ENCODE assay signal across 19 cellular contexts in the genomic region with DNA sequence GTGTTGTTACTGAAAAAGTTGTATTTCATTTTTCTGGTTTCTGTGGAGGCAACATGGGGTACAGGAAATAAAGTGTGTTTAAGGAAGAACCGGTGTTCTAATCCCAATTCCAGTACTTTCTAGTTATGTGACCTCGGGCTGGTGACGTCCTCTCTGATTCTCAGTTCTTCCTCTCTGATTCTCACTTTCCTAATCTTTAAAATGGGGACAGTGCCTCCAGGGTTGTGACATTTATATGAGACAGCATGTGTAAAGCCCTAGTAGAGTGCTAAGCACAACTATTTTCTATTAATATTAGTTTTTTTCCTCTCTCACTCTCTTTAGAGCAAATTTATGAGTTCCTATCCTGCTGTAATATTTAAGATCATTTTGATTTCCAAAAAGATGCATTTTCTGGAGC. TPM values are rescaled to one million over a fixed set of nuclear protein-coding genes. Genes with fewer than 3 reads are reported as not detected.
DNase-seq lines count a peak whose midpoint lies in the region; ATAC-seq, FAIRE-seq and TF ChIP-seq lines count a peak whose summit lies in the region.
"Had no signal": no experiment of that assay in that cellular context is flagged by ENCODE, and none has a peak within 500 bp of the region (broad histone marks: within the 10 kb centered on the region; RNA-seq: fewer than 3 reads in every experiment).

No MANE protein-coding gene starts in this region.

- in situ Hi-C loops in K562 (cut with MboI) = no loop called here

- H3K4me1 ChIP-seq in K562 (replicated peaks in 1 of 2; ENCODE audit: control insufficient read depth in 2 of 2, insufficient read depth in 2 of 2, low read length in 2 of 2) (peaks cover 8 to 12% of the 10 kb centered on the region in 2 experiments; a peak in 4 of 5 replicates), smooth muscle cell (ENCODE audit: low read depth) (peaks cover 8% of the 10 kb centered on the region)

- H3K27ac Mint-ChIP-seq in natural killer cell = no peak overlapping the region
- H3K27ac Mint-ChIP-seq in natural killer cell treated with Interleukin-12 subunit alpha and Interleukin-12 subunit beta and Interleukin-15 and Interleukin-18, amount 100 ng/mL, for 72 hours = no peak overlapping the region
- H3K27ac Mint-ChIP-seq: CD4-positive, alpha-beta memory T cell; HFFc6 had no signal

- H3K9me3 ChIP-seq in K562 (replicated peaks; ENCODE audit: control insufficient read depth, insufficient read depth, low read depth, low read length) (no peaks in the 10 kb centered on the region), smooth muscle cell (replicated peaks; ENCODE audit: low read depth) (no peaks in the 10 kb centered on the region)

- H4K20me1 ChIP-seq in K562 (replicated peaks; ENCODE audit: control insufficient read depth, insufficient read depth, low read length) (no peaks in the 10 kb centered on the region), smooth muscle cell (ENCODE audit: low read depth) (peaks cover 12% of the 10 kb centered on the region)

- H3K27ac ChIP-seq in K562 (ENCODE audit: extremely low read depth, low read depth, low read length) (no peak overlapping the region), smooth muscle cell (ENCODE audit: low read depth) (no peak overlapping the region)
- H3K27ac ChIP-seq: GM23248 had no signal

- no TSS peak for BruUV-seq in K562 (replicated peaks; lab: Mats Ljungman, UMichigan)

- TF ChIP-seq POLR2A in K562 (conservative IDR thresholded peaks at IDR 0.05) = no peak

- H3K36me3 ChIP-seq in K562 (ENCODE audit: control insufficient read depth, insufficient read depth, low read length) (no peaks in the 10 kb centered on the region; the same call in 2 of the 3 replicates), smooth muscle cell (ENCODE audit: low read depth) (no peaks in the 10 kb centered on the region)

- no peak for ATAC-seq in natural killer cell
- ATAC-seq in natural killer cell treated with Interleukin-12 subunit alpha and Interleukin-12 subunit beta and Interleukin-15 and Interleukin-18, amount 100 ng/mL, for 72 hours = no peak
- no peak for ATAC-seq in K562
- ATAC-seq in HG02610 (IDR thresholded peaks at IDR 0.05; ENCODE audit: unreplicated experiment) = no peak
- ATAC-seq: GM12878, HCT116 had no signal

- TF ChIP-seq CTCF in natural killer cell (IDR thresholded peaks at IDR 0.05) (no peak), K562 (IDR thresholded peaks at IDR 0.05 in 2 of 3, conservative IDR thresholded peaks at IDR 0.05 in 1 of 3; ENCODE audit: insufficient read depth in 2 of 3, low read depth in 1 of 3, low read length in 3 of 3) (no peak), smooth muscle cell (IDR thresholded peaks at IDR 0.05; ENCODE audit: borderline replicate concordance, insufficient read depth, poor library complexity, severe bottlenecking) (no peak)

- H2AFZ ChIP-seq in K562 (ENCODE audit: low read depth, low read length) (no peak overlapping the region), smooth muscle cell (ENCODE audit: low read depth) (no peak overlapping the region)
- H2AFZ ChIP-seq: GM23248 had no signal

- H3K27me3 Mint-ChIP-seq in natural killer cell (ENCODE audit: low read depth in 2 of 2) = peaks cover 0 to 7% of the 10 kb centered on the region in 2 donors
- peaks cover 5 to 8% of the 10 kb centered on the region in 2 donors for H3K27me3 Mint-ChIP-seq in natural killer cell treated with Interleukin-12 subunit alpha and Interleukin-12 subunit beta and Interleukin-15 and Interleukin-18, amount 100 ng/mL, for 72 hours

- peaks cover 16% of the 10 kb centered on the region; the same call in 2 of the 3 replicates for H3K79me2 ChIP-seq in K562 (ENCODE audit: control insufficient read depth, insufficient read depth, low read length)
- peaks cover 44% of the 10 kb centered on the region for H3K79me2 ChIP-seq in smooth muscle cell (ENCODE audit: low read depth)

- H3K9ac ChIP-seq in K562 (ENCODE audit: insufficient read depth in 1 of 2, low read depth in 2 of 2, low read length in 2 of 2) (no peak overlapping the region), smooth muscle cell (ENCODE audit: low read depth) (no peak overlapping the region)
- H3K9ac ChIP-seq: GM23248 had no signal

- TF ChIP-seq RAD21 in K562 (CRISPR knock-in tag; conservative IDR thresholded peaks at IDR 0.05 in 1 of 2, IDR thresholded peaks at IDR 0.05 in 1 of 2) = no peak

- FAIRE-seq in K562 (lab: Jason Lieb, UNC) = no peak
- FAIRE-seq: GM12878, GM19239, H1 had no signal

- no peaks in the 10 kb centered on the region for H3K36me3 Mint-ChIP-seq in natural killer cell
- no peaks in the 10 kb centered on the region for H3K36me3 Mint-ChIP-seq in natural killer cell treated with Interleukin-12 subunit alpha and Interleukin-12 subunit beta and Interleukin-15 and Interleukin-18, amount 100 ng/mL, for 72 hours

- no peak for TF ChIP-seq EP300 in K562 (IDR thresholded peaks at IDR 0.05; ENCODE audit: low read length)

- 50% methylated on average over 3 of the region's 3 CpGs for WGBS in K562 (ENCODE audit: insufficient coverage, low coverage, missing lambda C conversion rate)
- 93% methylated on average over 3 of the region's 3 CpGs for WGBS in smooth muscle cell (ENCODE audit: low lambda C conversion rate)

- H3K9me3 Mint-ChIP-seq in natural killer cell = no peaks in the 10 kb centered on the region
- no peaks in the 10 kb centered on the region for H3K9me3 Mint-ChIP-seq in natural killer cell treated with Interleukin-12 subunit alpha and Interleukin-12 subunit beta and Interleukin-15 and Interleukin-18, amount 100 ng/mL, for 72 hours
- H3K9me3 Mint-ChIP-seq: CD4-positive, alpha-beta memory T cell; HFFc6 had no signal

- no peak for DNase-seq in natural killer cell
- no peak for DNase-seq in natural killer cell treated with Interleukin-12 subunit alpha and Interleukin-12 subunit beta and Interleukin-15 and Interleukin-18, amount 100 ng/mL, for 72 hours (ENCODE audit: low spot score)
- DNase-seq in K562 (ENCODE audit: extremely low read depth in 1 of 4, low spot score in 3 of 4) = no peak
- no peak for DNase-seq in smooth muscle cell (lab: John Stamatoyannopoulos, UW; ENCODE audit: unreplicated experiment)
- no peak for DNase-seq in HEK293T (ENCODE audit: extremely low spot score)
- DNase-seq: C1 segment of cervical spinal cord; CD4-positive, alpha-beta memory T cell; COR-L47; DMS153; EL; GDM1; GM23248; H7; HFFc6 had no signal

- no peaks in the 10 kb centered on the region for H3K27me3 ChIP-seq in K562 (ENCODE audit: control insufficient read depth in 2 of 2, insufficient read depth in 2 of 2, low read length in 2 of 2)
- no peaks in the 10 kb centered on the region for H3K27me3 ChIP-seq in smooth muscle cell (ENCODE audit: low read depth)

- peaks cover 8 to 24% of the 10 kb centered on the region in 2 donors for H3K4me1 Mint-ChIP-seq in natural killer cell
- H3K4me1 Mint-ChIP-seq in natural killer cell treated with Interleukin-12 subunit alpha and Interleukin-12 subunit beta and Interleukin-15 and Interleukin-18, amount 100 ng/mL, for 72 hours (ENCODE audit: low read depth in 2 of 2) = peaks cover 7 to 15% of the 10 kb centered on the region in 2 donors

- CTCF ChIA-PET in K562 (lab: Yijun Ruan, JAX; ENCODE audit: low intra/inter-chr PET ratio) (no interaction called here), HEK293T (lab: Yijun Ruan, JAX) (no interaction called here)

- intact Hi-C loops in natural killer cell (cut with micrococcal nuclease) (loop anchor here (10.0 kb wide), 1 partner anchor 841 kb away; no protein-coding TSS in a partner anchor), K562 (cut with micrococcal nuclease) (no loop called here)

- H3F3A ChIP-seq in smooth muscle cell (ENCODE audit: low read depth) = peaks cover 7% of the 10 kb centered on the region

- no peaks in the 10 kb centered on the region for H3K9me1 ChIP-seq in K562 (ENCODE audit: control insufficient read depth, insufficient read depth, low read length)

- no peak overlapping the region for H3K4me3 ChIP-seq in K562
- H3K4me3 ChIP-seq in smooth muscle cell = no peak overlapping the region
- H3K4me3 ChIP-seq: GM12878, GM23248 had no signal

- H3K4me2 ChIP-seq in K562 (ENCODE audit: insufficient read depth, low read length) = no peak overlapping the region
- peak overlapping the region; percentile 100 for H3K4me2 ChIP-seq in smooth muscle cell

- POLR2A ChIA-PET in K562 (lab: Yijun Ruan, JAX) = no interaction called here
- POLR2A ChIA-PET in HEK293T (lab: Yijun Ruan, JAX) = no interaction called here

- peak overlapping the region; percentile 21 for H3K4me3 Mint-ChIP-seq in natural killer cell
- H3K4me3 Mint-ChIP-seq in natural killer cell treated with Interleukin-12 subunit alpha and Interleukin-12 subunit beta and Interleukin-15 and Interleukin-18, amount 100 ng/mL, for 72 hours = no peak overlapping the region
- H3K4me3 Mint-ChIP-seq: HFFc6 had no signal

TF ChIP-seq in HEK293T, 16 proteins besides CTCF, POLR2A, EP300 and RAD21 (continues in another document):
- TF ChIP-seq FOXK2 (IDR thresholded peaks at IDR 0.05) (no peak), BHLHE40 (IDR thresholded peaks at IDR 0.05; ENCODE audit: borderline replicate concordance) (no peak), SP1 (IDR thresholded peaks at IDR 0.05) (no peak), SUZ12 (IDR thresholded peaks at IDR 0.05) (no peak), L3MBTL2 (conservative IDR thresholded peaks at IDR 0.05) (no peak), ZNF384 (IDR thresholded peaks at IDR 0.05) (no peak), FOXA1 (IDR thresholded peaks at IDR 0.05) (no peak), ELF4 (IDR thresholded peaks at IDR 0.05) (no peak)

RNA-seq across cellular contexts. Expression of gene PTPDC1, which starts 50.9 kb away (rescaled TPM):
- 1 to 10 TPM; 2.8 to 3.9 (median 3.4) TPM for total RNA-seq in natural killer cell
- total RNA-seq in natural killer cell treated with Interleukin-12 subunit alpha and Interleukin-12 subunit beta and Interleukin-15 and Interleukin-18, amount 100 ng/mL, for 72 hours = 1 to 10 TPM; 5.1 to 6.8 TPM
- 11.2 and 23.6 TPM in 2 replicates for total RNA-seq in K562 (2011; cell fraction: chromatin; rRNA removed; ENCODE audit: low replicate concordance)
- total RNA-seq in K562 (2011; cell fraction: nucleolus; rRNA removed) = 5.5 and 8.2 TPM in 2 replicates
- total RNA-seq in K562 (2011; cell fraction: nucleoplasm; rRNA removed) = 13.6 and 23.1 TPM in 2 replicates
- total RNA-seq in K562 (2014; rRNA removed) = 4.9 and 5.3 TPM in 2 replicates
- 8.1 and 8.2 TPM in 2 replicates for total RNA-seq in K562 (2014; rRNA removed; fragmentation: Illumina TruSeq; extraction: Trizol)
- 6.7 and 6.9 TPM in 2 replicates for total RNA-seq in K562 (2015; rRNA removed; fragmentation: Illumina TruSeq; extraction: Trizol)
- 5.5 and 5.7 TPM in 2 replicates for total RNA-seq in K562 (2021)
- polyA plus RNA-seq in K562 (2011; rRNA removed) = 7.4 and 7.6 TPM in 2 replicates
- 2.2 and 3.1 TPM in 2 replicates for polyA plus RNA-seq in K562 (2011; cell fraction: cytosol; rRNA removed)
- polyA plus RNA-seq in K562 (2011; cell fraction: nucleus; rRNA removed) = 19.0 and 20.8 TPM in 2 replicates
- polyA plus RNA-seq in K562 (2012) = 2.5 and 7.3 TPM in 2 replicates
- 5.0 and 5.5 TPM in 2 replicates for polyA plus RNA-seq in K562 (2014; fragmentation: Illumina TruSeq; extraction: Trizol)
- 1 to 10 TPM; 1.1 to 1.9 TPM for polyA plus RNA-seq in K562 (2014; fragmentation: Nextera tagmentation; extraction: Ambion mirVana)
- 5.7 and 6.5 TPM in 2 replicates for polyA plus RNA-seq in K562 (2014; rRNA removed)
- polyA minus RNA-seq in K562 (2011; rRNA and poly(A)+ RNA removed) = 12.1 and 12.3 TPM in 2 replicates
- polyA minus RNA-seq in K562 (2011; cell fraction: cytosol; rRNA and poly(A)+ RNA removed) = 3.1 and 4.0 TPM in 2 replicates
- 11.8 and 17.0 TPM in 2 replicates for polyA minus RNA-seq in K562 (2011; cell fraction: nucleus; rRNA and poly(A)+ RNA removed)
- 19.6 and 20.9 TPM in 2 replicates for total RNA-seq in smooth muscle cell
- polyA plus RNA-seq in smooth muscle cell = 7.4 and 11.0 TPM in 2 replicates
